In the genomic region with DNA sequence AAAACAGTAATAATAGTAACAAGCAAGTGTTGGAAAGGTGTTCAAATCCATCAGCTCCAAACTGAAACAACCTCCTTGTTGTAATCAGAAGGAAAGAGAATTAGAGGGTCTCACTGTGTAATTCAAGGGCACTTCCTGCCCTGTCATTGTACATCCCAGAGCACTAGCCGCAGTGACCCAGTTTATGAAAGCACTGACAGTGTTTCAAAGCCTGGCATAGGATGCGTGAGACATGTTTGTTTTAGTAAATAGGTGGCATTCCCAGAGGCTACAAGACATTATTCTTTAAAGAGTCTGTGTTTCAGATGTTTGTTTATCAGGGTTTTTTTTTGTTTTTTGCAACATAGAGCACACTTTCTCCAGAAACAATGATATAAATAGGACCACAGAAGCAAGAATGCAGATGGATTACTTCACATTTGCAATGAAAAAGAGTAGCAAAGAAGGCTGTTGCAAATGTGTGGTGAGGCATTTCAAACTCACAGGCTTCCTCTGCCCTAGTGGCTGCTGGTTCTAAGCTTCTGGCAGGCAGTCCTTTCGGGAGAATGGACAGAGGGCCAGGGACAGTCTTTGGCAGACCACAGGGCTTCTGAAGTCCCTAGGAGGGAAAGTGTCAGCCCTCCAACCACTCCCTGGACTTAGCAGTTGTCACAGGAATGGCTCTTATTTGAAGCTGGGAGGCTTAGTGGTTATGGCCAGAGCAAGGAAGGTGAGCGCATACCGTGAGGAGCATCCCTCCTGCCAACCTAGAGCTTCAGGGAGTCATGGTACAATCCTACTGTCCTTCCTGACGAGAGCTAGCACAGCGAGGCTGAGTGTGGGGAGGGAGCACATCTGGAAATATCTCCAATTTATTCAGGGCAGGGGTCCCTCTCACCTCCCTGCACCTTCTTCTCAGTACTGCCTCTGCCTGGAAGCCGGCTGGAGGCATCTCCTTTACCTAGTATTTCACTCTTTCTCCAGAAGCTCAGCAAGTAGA, we compare ENCODE assay signal across 9 cellular contexts. TPM values are rescaled to one million over a fixed set of nuclear protein-coding genes. Genes with fewer than 3 reads are reported as not detected.
A peak's percentile ranks its signal among the peaks of the same experiment; 100 is the strongest.
DNase-seq lines count a peak whose midpoint lies in the region; ATAC-seq, FAIRE-seq and TF ChIP-seq lines count a peak whose summit lies in the region.
"Had no signal": no experiment of that assay in that cellular context is flagged by ENCODE, and none has a peak within 500 bp of the region (broad histone marks: within the 10 kb centered on the region; RNA-seq: fewer than 3 reads in every experiment).

No MANE protein-coding gene starts in this region.

- POLR2A ChIA-PET in HEK293T (lab: Yijun Ruan, JAX), result interaction anchor here (1.0 kb wide), 1 partner anchor 88 kb away, joined by 3 read pairs; a partner anchor contains a TSS

- no peak overlapping the region for H3K4me3 ChIP-seq in brain microvascular endothelial cell (ENCODE audit: low read depth, low read length)

- H3K27me3 ChIP-seq in brain microvascular endothelial cell (replicated peaks), result no peaks in the 10 kb centered on the region

- DNase-seq in T-helper 1 cell, result no peak
- DNase-seq in brain microvascular endothelial cell, result no peak
- no peak for DNase-seq in omental fat pad (ENCODE audit: low spot score)
- no peak for DNase-seq in HEK293T (ENCODE audit: extremely low spot score)
- no peak for DNase-seq in GM12892 (ENCODE audit: insufficient read length)
- DNase-seq: NCI-H187 treated with DMSO at 0.1 percent for 48 hours had no signal

- H3K27me3 Mint-ChIP-seq in T-helper 1 cell treated with Interleukin-12 subunit alpha and Interleukin-12 subunit beta and Interleukin-4 antibody, amounts not matched to agents 30 μg/mL and 1 μg/mL, for 36 hours (ENCODE audit: low read depth), result peaks cover 4% of the 10 kb centered on the region
- no peaks in the 10 kb centered on the region for H3K27me3 Mint-ChIP-seq in stimulated activated memory B cell treated with anti-CD40 and anti-IgM and Interleukin-4, amounts not matched to agents 10 μg/mL and 1 μg/mL and 100 μg/mL, for 72 hours

- no peak for TF ChIP-seq POLR2A in GM12892 (IDR thresholded peaks at IDR 0.05; ENCODE audit: low read depth, low read length)

- H3K27ac ChIP-seq in brain microvascular endothelial cell, result peak overlapping the region; percentile 30

- H3K27ac Mint-ChIP-seq in T-helper 1 cell treated with Interleukin-12 subunit alpha and Interleukin-12 subunit beta and Interleukin-4 antibody, amounts not matched to agents 30 μg/mL and 1 μg/mL, for 36 hours, result peak overlapping the region; percentile 87
- H3K27ac Mint-ChIP-seq in stimulated activated memory B cell treated with anti-CD40 and anti-IgM and Interleukin-4, amounts not matched to agents 10 μg/mL and 1 μg/mL and 100 μg/mL, for 72 hours, result peak overlapping the region; percentile 62

- H3K9me3 Mint-ChIP-seq in T-helper 1 cell treated with Interleukin-12 subunit alpha and Interleukin-12 subunit beta and Interleukin-4 antibody, amounts not matched to agents 30 μg/mL and 1 μg/mL, for 36 hours, result peaks cover 12% of the 10 kb centered on the region
- H3K9me3 Mint-ChIP-seq in stimulated activated memory B cell treated with anti-CD40 and anti-IgM and Interleukin-4, amounts not matched to agents 10 μg/mL and 1 μg/mL and 100 μg/mL, for 72 hours, result peaks cover 3% of the 10 kb centered on the region

- no peak for FAIRE-seq in GM12892 (lab: Jason Lieb, UNC)

- in situ Hi-C loops in brain microvascular endothelial cell (cut with HindIII; ENCODE audit: low pct_ligation_motif_present, low sequenced_read_pairs), result no loop called here

- CTCF ChIA-PET in HEK293T (lab: Yijun Ruan, JAX), result interaction anchor here (1.2 kb wide), 1 partner anchor 32 kb away, joined by 3 read pairs; a partner anchor contains a TSS

- H3K36me3 Mint-ChIP-seq in T-helper 1 cell treated with Interleukin-12 subunit alpha and Interleukin-12 subunit beta and Interleukin-4 antibody, amounts not matched to agents 30 μg/mL and 1 μg/mL, for 36 hours (ENCODE audit: low read depth), result peaks cover 7% of the 10 kb centered on the region
- H3K36me3 Mint-ChIP-seq in stimulated activated memory B cell treated with anti-CD40 and anti-IgM and Interleukin-4, amounts not matched to agents 10 μg/mL and 1 μg/mL and 100 μg/mL, for 72 hours, result no peaks in the 10 kb centered on the region

- TF ChIP-seq CTCF in brain microvascular endothelial cell (IDR thresholded peaks at IDR 0.05; ENCODE audit: low read depth, low read length, missing control alignments) (peak; percentile 5), omental fat pad (IDR thresholded peaks at IDR 0.05) (no peak)

- no peaks in the 10 kb centered on the region for H3K36me3 ChIP-seq in brain microvascular endothelial cell (replicated peaks)

- ATAC-seq in HG03139 (IDR thresholded peaks at IDR 0.05; ENCODE audit: unreplicated experiment), result peak; percentile 22
- peak; percentile 42 for ATAC-seq in stimulated activated memory B cell treated with anti-CD40 and anti-IgM and Interleukin-4, amounts not matched to agents 10 μg/mL and 1 μg/mL and 100 μg/mL, for 72 hours
- ATAC-seq in omental fat pad (ENCODE audit: low FRiP score), result no peak

- peaks cover 24% of the 10 kb centered on the region for H3K4me1 Mint-ChIP-seq in T-helper 1 cell treated with Interleukin-12 subunit alpha and Interleukin-12 subunit beta and Interleukin-4 antibody, amounts not matched to agents 30 μg/mL and 1 μg/mL, for 36 hours (ENCODE audit: low read depth)
- H3K4me1 Mint-ChIP-seq in stimulated activated memory B cell treated with anti-CD40 and anti-IgM and Interleukin-4, amounts not matched to agents 10 μg/mL and 1 μg/mL and 100 μg/mL, for 72 hours, result peaks cover 13% of the 10 kb centered on the region

- peak overlapping the region; percentile 79 for H3K4me3 Mint-ChIP-seq in T-helper 1 cell treated with Interleukin-12 subunit alpha and Interleukin-12 subunit beta and Interleukin-4 antibody, amounts not matched to agents 30 μg/mL and 1 μg/mL, for 36 hours
- no peak overlapping the region for H3K4me3 Mint-ChIP-seq in stimulated activated memory B cell treated with anti-CD40 and anti-IgM and Interleukin-4, amounts not matched to agents 10 μg/mL and 1 μg/mL and 100 μg/mL, for 72 hours

TF ChIP-seq in HEK293T, 16 proteins besides CTCF, POLR2A, EP300 and RAD21:
- no peak for TF ChIP-seq SP1 (IDR thresholded peaks at IDR 0.05)
- TF ChIP-seq HDGF (IDR thresholded peaks at IDR 0.05; ENCODE audit: borderline replicate concordance), result no peak
- TF ChIP-seq L3MBTL2 (conservative IDR thresholded peaks at IDR 0.05), result no peak
- no peak for TF ChIP-seq BHLHE40 (IDR thresholded peaks at IDR 0.05; ENCODE audit: borderline replicate concordance)
- TF ChIP-seq, protein P1, sequence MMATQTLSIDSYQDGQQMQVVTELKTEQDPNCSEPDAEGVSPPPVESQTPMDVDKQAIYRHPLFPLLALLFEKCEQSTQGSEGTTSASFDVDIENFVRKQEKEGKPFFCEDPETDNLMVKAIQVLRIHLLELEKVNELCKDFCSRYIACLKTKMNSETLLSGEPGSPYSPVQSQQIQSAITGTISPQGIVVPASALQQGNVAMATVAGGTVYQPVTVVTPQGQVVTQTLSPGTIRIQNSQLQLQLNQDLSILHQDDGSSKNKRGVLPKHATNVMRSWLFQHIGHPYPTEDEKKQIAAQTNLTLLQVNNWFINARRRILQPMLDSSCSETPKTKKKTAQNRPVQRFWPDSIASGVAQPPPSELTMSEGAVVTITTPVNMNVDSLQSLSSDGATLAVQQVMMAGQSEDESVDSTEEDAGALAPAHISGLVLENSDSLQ (IDR thresholded peaks at IDR 0.05), result no peak
- TF ChIP-seq ELF4 (IDR thresholded peaks at IDR 0.05), result no peak
- no peak for TF ChIP-seq ZNF384 (IDR thresholded peaks at IDR 0.05)

RNA-seq across cellular contexts. Expression of a gene that starts 31.4 kb away (rescaled TPM):
- total RNA-seq in omental fat pad, result 100 to 1,000 TPM in 2 of 4 donors, 10 to 100 TPM in 2; 27.7 to 287 (median 98.7) TPM
- 29.5 TPM for polyA plus RNA-seq in GM12892 (2012; ENCODE audit: missing spikeins)
